In genomic region chr3:64650096-64650622, GRCh38 we compare ENCODE assay signal across 16 cellular contexts. TPM values are rescaled to one million over a fixed set of nuclear protein-coding genes. Genes with fewer than 3 reads are reported as not detected.
DNase-seq lines count a peak whose midpoint lies in the region; ATAC-seq, FAIRE-seq and TF ChIP-seq lines count a peak whose summit lies in the region.
"Had no signal": no experiment of that assay in that cellular context is flagged by ENCODE, and none has a peak within 500 bp of the region (broad histone marks: within the 10 kb centered on the region; RNA-seq: fewer than 3 reads in every experiment).

No MANE protein-coding gene starts in this region.

- no peak for ATAC-seq in GM21723 (IDR thresholded peaks at IDR 0.05; ENCODE audit: unreplicated experiment)

- no TSS peak for BruUV-seq in Caco-2 (replicated peaks; lab: Mats Ljungman, UMichigan)

- FAIRE-seq in bronchial epithelial cell (lab: Jason Lieb, UNC): no peak
- FAIRE-seq: A204.1, GM12891 had no signal

- H3K4me1 Mint-ChIP-seq in type B pancreatic cell (ENCODE audit: unreplicated experiment): peaks cover 37% of the 10 kb centered on the region
- H3K4me1 Mint-ChIP-seq in Caco-2 (ENCODE audit: low read depth, unreplicated experiment): peaks cover 13% of the 10 kb centered on the region
- H3K4me1 Mint-ChIP-seq: CD4-positive, CD25-positive, alpha-beta regulatory T cell; immature natural killer cell had no signal

- H3K4me3 Mint-ChIP-seq in type B pancreatic cell: peak overlapping the region; percentile 8
- no peak overlapping the region for H3K4me3 Mint-ChIP-seq in Caco-2 (ENCODE audit: unreplicated experiment)
- H3K4me3 Mint-ChIP-seq: CD4-positive, CD25-positive, alpha-beta regulatory T cell; immature natural killer cell; T-helper 1 cell treated with Interleukin-12 subunit alpha and Interleukin-12 subunit beta and Interleukin-4 antibody, amounts not matched to agents 30 μg/mL and 1 μg/mL, for 36 hours had no signal

- 78 to 84% (median 78%) methylated on average over 9 of the region's 9 CpGs for WGBS in adrenal gland, 4 donors

- POLR2A ChIA-PET in Caco-2 (lab: Charles Lee): interaction anchor here (0.6 kb wide), 2 partner anchors 22 to 75 kb away, joined by 3 to 5 read pairs; no protein-coding TSS in a partner anchor

- no peak overlapping the region for H3K4me3 ChIP-seq in bronchial epithelial cell (ENCODE audit: low read depth, low read length)
- no peak overlapping the region for H3K4me3 ChIP-seq in Caco-2 (ENCODE audit: low read depth, low read length)
- H3K4me3 ChIP-seq in adrenal gland: no peak overlapping the region

- H3K9me3 Mint-ChIP-seq in type B pancreatic cell (no peaks in the 10 kb centered on the region), Caco-2 (ENCODE audit: unreplicated experiment) (no peaks in the 10 kb centered on the region)
- H3K9me3 Mint-ChIP-seq: T-helper 1 cell treated with Interleukin-12 subunit alpha and Interleukin-12 subunit beta and Interleukin-4 antibody, amounts not matched to agents 30 μg/mL and 1 μg/mL, for 36 hours had no signal

- no peak for TF ChIP-seq POLR2A in adrenal gland (IDR thresholded peaks at IDR 0.05)

- H3K9me3 ChIP-seq in Caco-2 (no peaks in the 10 kb centered on the region), adrenal gland (replicated peaks in 1 of 3) (no peaks in the 10 kb centered on the region)

- H3K27ac Mint-ChIP-seq in type B pancreatic cell (peak overlapping the region; percentile 46), Caco-2 (ENCODE audit: unreplicated experiment) (no peak overlapping the region)
- H3K27ac Mint-ChIP-seq: immature natural killer cell; T-helper 1 cell treated with Interleukin-12 subunit alpha and Interleukin-12 subunit beta and Interleukin-4 antibody, amounts not matched to agents 30 μg/mL and 1 μg/mL, for 36 hours had no signal

- H3K36me3 ChIP-seq in bronchial epithelial cell (ENCODE audit: control insufficient read depth, insufficient read depth, low read length) (no peaks in the 10 kb centered on the region), Caco-2 (ENCODE audit: control insufficient read depth, insufficient read depth, low read length) (no peaks in the 10 kb centered on the region; the same call in 1 of the 2 replicates), adrenal gland (replicated peaks in 1 of 2) (peaks cover 0 to 7% of the 10 kb centered on the region in 2 donors)

- intact Hi-C loops in Caco-2 (cut with micrococcal nuclease; ENCODE audit: unreplicated experiment) (loop anchor here (5.0 kb wide), 1 partner anchor 118 kb away; no protein-coding TSS in a partner anchor), adrenal gland (cut with DNase I) (no loop called here)

- H3K27me3 ChIP-seq in bronchial epithelial cell (ENCODE audit: control insufficient read depth, insufficient read depth, low read length) (no peaks in the 10 kb centered on the region), Caco-2 (replicated peaks; ENCODE audit: control insufficient read depth, insufficient read depth, low read length) (no peaks in the 10 kb centered on the region), adrenal gland (no peaks in the 10 kb centered on the region)

- CTCF ChIA-PET in Caco-2 (lab: Charles Lee): interaction anchor here (0.6 kb wide), 1 partner anchor 74 kb away, joined by 3 read pairs; no protein-coding TSS in a partner anchor

- H3K27me3 Mint-ChIP-seq in type B pancreatic cell (no peaks in the 10 kb centered on the region), Caco-2 (ENCODE audit: insufficient read depth, unreplicated experiment) (no peaks in the 10 kb centered on the region)
- H3K27me3 Mint-ChIP-seq: CD4-positive, CD25-positive, alpha-beta regulatory T cell had no signal

- DNase-seq in NCI-H345 (lab: John Stamatoyannopoulos, UW) (peak; percentile 21), NCI-H345 treated with DMSO at 0.1 percent for 48 hours (lab: John Stamatoyannopoulos, UW; ENCODE audit: unreplicated experiment) (no peak), bronchial epithelial cell (ENCODE audit: low read depth) (peak; percentile 45), lung microvascular endothelial cell (ENCODE audit: low read depth in 2 of 2) (peak; percentile 70 to 89), type B pancreatic cell (ENCODE audit: extremely low spot score, unreplicated experiment) (no peak), Caco-2 (no peak), adrenal gland (no peak)
- DNase-seq: CD4-positive, CD25-positive, alpha-beta regulatory T cell; immature natural killer cell; Karpas-422; stimulated activated CD4-positive, alpha-beta T cell treated with anti-CD3 and anti-CD28 coated beads, Interleukin-15, amount 100 ng/mL, for 24 hours had no signal

- H3K27ac ChIP-seq in adrenal gland: peak overlapping the region in 2 of 5 donors; percentile 6 to 44

- H3K36me3 Mint-ChIP-seq in type B pancreatic cell (peaks cover 6% of the 10 kb centered on the region), Caco-2 (ENCODE audit: insufficient read depth, unreplicated experiment) (no peaks in the 10 kb centered on the region)
- H3K36me3 Mint-ChIP-seq: CD4-positive, CD25-positive, alpha-beta regulatory T cell; immature natural killer cell had no signal

- H3K4me1 ChIP-seq in Caco-2 (peaks cover 4% of the 10 kb centered on the region; the same call in 1 of the 2 replicates), adrenal gland (replicated peaks in 1 of 2) (peaks cover 0 to 5% of the 10 kb centered on the region in 2 donors)

- TF ChIP-seq CTCF in bronchial epithelial cell (IDR thresholded peaks at IDR 0.05; ENCODE audit: insufficient read depth, low read length, severe bottlenecking) (no peak), type B pancreatic cell (conservative IDR thresholded peaks at IDR 0.05) (no peak), Caco-2 (IDR thresholded peaks at IDR 0.05; ENCODE audit: insufficient read depth in 1 of 2, low read depth in 1 of 2, low read length in 1 of 2, severe bottlenecking in 1 of 2, unreplicated experiment in 1 of 2) (no peak), adrenal gland (IDR thresholded peaks at IDR 0.05) (no peak)

RNA-seq across cellular contexts. Expression of gene ADAMTS9, which starts 37.6 kb away (rescaled TPM):
- 0.26 and 0.77 TPM in 2 replicates for total RNA-seq in bronchial epithelial cell
- 20.6 and 21.1 TPM in 2 replicates for total RNA-seq in lung microvascular endothelial cell
- 13.6 and 34.9 TPM in 2 replicates for total RNA-seq in type B pancreatic cell (ENCODE audit: low replicate concordance)
- total RNA-seq in Caco-2 (2022): 4.0 and 5.5 TPM in 2 replicates
- total RNA-seq in adrenal gland: 10 to 100 TPM in 7 of 8 donors, 1 to 10 TPM in 1; 5.1 to 51.2 (median 18.0) TPM
- polyA plus RNA-seq in adrenal gland: 10 to 100 TPM; 16.8 to 37.8 (median 29.9) TPM
- total RNA-seq: G401 had no signal
- polyA plus RNA-seq: CD4-positive, CD25-positive, alpha-beta regulatory T cell; immature natural killer cell had no signal

Comparison
In these comparisons a context has a peak if more than half of its experiments do, and no peak if none do; other contexts are left out.
1. DNase-seq: peak in NCI-H345 (single experiment), bronchial epithelial cell (single experiment) and lung microvascular endothelial cell (2 of 2); none in NCI-H345 treated with DMSO at 0.1 percent for 48 hours (single experiment), type B pancreatic cell (single experiment), Caco-2 (0 of 2) and adrenal gland (0 of 7).